20 cellular contexts compared by ENCODE assay signal in the genomic region with DNA sequence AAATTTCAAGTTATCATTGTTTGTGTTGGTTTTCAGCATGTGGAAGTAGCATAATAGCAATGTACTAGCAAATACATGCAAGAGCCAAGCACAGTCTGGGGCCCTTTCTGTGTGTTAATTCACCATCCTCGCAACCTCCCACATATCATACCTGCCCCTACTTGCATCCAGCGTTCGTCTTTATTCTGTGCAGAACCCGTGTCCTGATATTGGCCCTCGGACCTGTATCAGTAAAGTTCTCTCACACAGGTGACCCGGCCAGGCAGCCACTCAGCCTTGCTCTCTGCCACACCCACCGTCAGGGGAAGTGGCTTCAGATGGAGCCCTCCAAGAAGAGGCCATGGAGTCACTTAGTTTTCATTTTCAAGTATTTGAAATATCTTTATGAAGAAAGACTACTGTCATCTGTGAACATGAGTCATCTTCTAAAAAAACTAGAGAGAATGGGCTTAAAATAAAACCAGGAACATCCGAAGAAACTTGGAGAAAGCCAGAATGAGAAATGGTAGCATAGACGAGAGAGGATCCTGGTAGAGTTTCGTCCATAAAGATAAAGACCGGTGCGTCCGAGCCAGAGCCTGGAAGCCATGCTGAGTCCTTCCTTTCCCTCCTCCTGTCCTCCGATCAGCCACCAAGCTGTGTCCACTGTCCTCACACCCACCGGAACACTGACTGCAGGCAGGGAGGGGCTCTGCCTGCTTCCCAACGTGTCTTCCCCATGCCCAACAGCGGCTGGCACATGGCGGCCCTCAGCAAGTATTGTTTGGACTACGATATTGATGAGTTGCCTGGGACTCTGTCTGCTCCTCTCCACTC. TPM values are rescaled to one million over a fixed set of nuclear protein-coding genes. Genes with fewer than 3 reads are reported as not detected.
DNase-seq lines count a peak whose midpoint lies in the region; ATAC-seq, FAIRE-seq and TF ChIP-seq lines count a peak whose summit lies in the region.
"Had no signal": no experiment of that assay in that cellular context is flagged by ENCODE, and none has a peak within 500 bp of the region (broad histone marks: within the 10 kb centered on the region; RNA-seq: fewer than 3 reads in every experiment).

No MANE protein-coding gene starts in this region.

- TF ChIP-seq CTCF in natural killer cell (IDR thresholded peaks at IDR 0.05) (no peak), bronchial epithelial cell (IDR thresholded peaks at IDR 0.05; ENCODE audit: insufficient read depth, low read length, severe bottlenecking) (no peak)

- CTCF ChIA-PET in activated naive CD4-positive, alpha-beta T cell treated with anti-CD3 and anti-CD28 coated beads for 36 hours (lab: Charles Lee), result no interaction called here

- H3K36me3 Mint-ChIP-seq in natural killer cell treated with Interleukin-12 subunit alpha and Interleukin-12 subunit beta and Interleukin-15 and Interleukin-18, amount 100 ng/mL, for 72 hours, result no peaks in the 10 kb centered on the region
- H3K36me3 Mint-ChIP-seq in natural killer cell, result no peaks in the 10 kb centered on the region
- H3K36me3 Mint-ChIP-seq in activated naive CD4-positive, alpha-beta T cell treated with anti-CD3 and anti-CD28 coated beads for 36 hours (ENCODE audit: low read depth), result peaks cover 4% of the 10 kb centered on the region

- no peak overlapping the region for H3K27ac Mint-ChIP-seq in natural killer cell treated with Interleukin-12 subunit alpha and Interleukin-12 subunit beta and Interleukin-15 and Interleukin-18, amount 100 ng/mL, for 72 hours
- no peak overlapping the region for H3K27ac Mint-ChIP-seq in natural killer cell
- no peak overlapping the region for H3K27ac Mint-ChIP-seq in activated naive CD4-positive, alpha-beta T cell treated with anti-CD3 and anti-CD28 coated beads for 36 hours
- H3K27ac Mint-ChIP-seq: CD8-positive, alpha-beta T cell had no signal

- ATAC-seq in natural killer cell treated with Interleukin-12 subunit alpha and Interleukin-12 subunit beta and Interleukin-15 and Interleukin-18, amount 100 ng/mL, for 72 hours, result no peak
- ATAC-seq in natural killer cell (no peak), GM18873 (IDR thresholded peaks at IDR 0.05; ENCODE audit: low FRiP score, unreplicated experiment) (no peak)
- ATAC-seq: CD8-positive, alpha-beta T cell; Panc1 had no signal

- peak; percentile 40 for DNase-seq in natural killer cell treated with Interleukin-12 subunit alpha and Interleukin-12 subunit beta and Interleukin-15 and Interleukin-18, amount 100 ng/mL, for 72 hours (ENCODE audit: low spot score)
- DNase-seq in natural killer cell (no peak), bronchial epithelial cell (ENCODE audit: low read depth) (no peak), middle frontal gyrus (ENCODE audit: extremely low spot score, low spot score) (peak; percentile 11), NCI-H748 treated with DMSO at 0.1 percent for 48 hours (lab: John Stamatoyannopoulos, UW) (no peak), NCI-H1092 treated with DMSO at 0.1 percent for 48 hours (lab: John Stamatoyannopoulos, UW) (no peak)
- DNase-seq in activated naive CD4-positive, alpha-beta T cell treated with anti-CD3 and anti-CD28 coated beads for 36 hours, result no peak
- DNase-seq: Calu3; CD8-positive, alpha-beta T cell; KG1; NCI-H1048; NCI-H1436 treated with DMSO at 0.1 percent for 48 hours; NCI-H2029 treated with DMSO at 0.1 percent for 48 hours; NCI-H2171; NCI-H526 treated with DMSO at 0.1 percent for 48 hours had no signal

- H3K27me3 Mint-ChIP-seq in natural killer cell treated with Interleukin-12 subunit alpha and Interleukin-12 subunit beta and Interleukin-15 and Interleukin-18, amount 100 ng/mL, for 72 hours, result peaks cover 7 to 25% of the 10 kb centered on the region in 2 donors
- H3K27me3 Mint-ChIP-seq in natural killer cell (ENCODE audit: low read depth in 2 of 2), result peaks cover 0 to 13% of the 10 kb centered on the region in 2 donors
- H3K27me3 Mint-ChIP-seq in activated naive CD4-positive, alpha-beta T cell treated with anti-CD3 and anti-CD28 coated beads for 36 hours (ENCODE audit: low read depth), result no peaks in the 10 kb centered on the region

- intact Hi-C loops in natural killer cell (cut with micrococcal nuclease), result no loop called here
- intact Hi-C loops in activated naive CD4-positive, alpha-beta T cell treated with anti-CD3 and anti-CD28 coated beads for 36 hours (cut with micrococcal nuclease), result loop anchor here (5.0 to 10.0 kb wide), 2 partner anchors 73 to 130 kb away; no protein-coding TSS in a partner anchor

- H3K4me3 ChIP-seq in bronchial epithelial cell (ENCODE audit: low read depth, low read length), result no peak overlapping the region
- H3K4me3 ChIP-seq: BLaER1 treated with 17β-estradiol and CSF1 and Interleukin-3, amounts not matched to agents 10 nM and 100 nM had no signal

- peaks cover 3 to 9% of the 10 kb centered on the region in 2 donors for H3K4me1 Mint-ChIP-seq in natural killer cell treated with Interleukin-12 subunit alpha and Interleukin-12 subunit beta and Interleukin-15 and Interleukin-18, amount 100 ng/mL, for 72 hours (ENCODE audit: low read depth in 2 of 2)
- peaks cover 0 to 4% of the 10 kb centered on the region in 2 donors for H3K4me1 Mint-ChIP-seq in natural killer cell
- peaks cover 28% of the 10 kb centered on the region for H3K4me1 Mint-ChIP-seq in activated naive CD4-positive, alpha-beta T cell treated with anti-CD3 and anti-CD28 coated beads for 36 hours (ENCODE audit: low read depth)

- no peak overlapping the region for H3K4me3 Mint-ChIP-seq in natural killer cell treated with Interleukin-12 subunit alpha and Interleukin-12 subunit beta and Interleukin-15 and Interleukin-18, amount 100 ng/mL, for 72 hours
- no peak overlapping the region for H3K4me3 Mint-ChIP-seq in natural killer cell
- no peak overlapping the region for H3K4me3 Mint-ChIP-seq in activated naive CD4-positive, alpha-beta T cell treated with anti-CD3 and anti-CD28 coated beads for 36 hours
- H3K4me3 Mint-ChIP-seq: CD8-positive, alpha-beta T cell had no signal

- FAIRE-seq in bronchial epithelial cell (lab: Jason Lieb, UNC), result peak; percentile 68
- FAIRE-seq: GM12891, H1 had no signal

- H3K9me3 Mint-ChIP-seq in natural killer cell treated with Interleukin-12 subunit alpha and Interleukin-12 subunit beta and Interleukin-15 and Interleukin-18, amount 100 ng/mL, for 72 hours, result no peaks in the 10 kb centered on the region
- H3K9me3 Mint-ChIP-seq in natural killer cell, result no peaks in the 10 kb centered on the region
- H3K9me3 Mint-ChIP-seq in activated naive CD4-positive, alpha-beta T cell treated with anti-CD3 and anti-CD28 coated beads for 36 hours, result no peaks in the 10 kb centered on the region
- H3K9me3 Mint-ChIP-seq: CD8-positive, alpha-beta T cell had no signal

- H3K36me3 ChIP-seq in bronchial epithelial cell (ENCODE audit: control insufficient read depth, insufficient read depth, low read length), result peaks cover 1% of the 10 kb centered on the region
- H3K36me3 ChIP-seq: BLaER1 treated with 17β-estradiol and CSF1 and Interleukin-3, amounts not matched to agents 10 nM and 100 nM had no signal

- no peaks in the 10 kb centered on the region for H3K27me3 ChIP-seq in bronchial epithelial cell (ENCODE audit: control insufficient read depth, insufficient read depth, low read length)
- H3K27me3 ChIP-seq: BLaER1 treated with 17β-estradiol and CSF1 and Interleukin-3, amounts not matched to agents 10 nM and 100 nM had no signal

RNA-seq across cellular contexts. Expression of a gene that starts 57.3 kb away (rescaled TPM):
- 1,000 to 10,000 TPM in 1 of 2 donors, 100 to 1,000 TPM in 1; 623 to 1,027 TPM for total RNA-seq in natural killer cell treated with Interleukin-12 subunit alpha and Interleukin-12 subunit beta and Interleukin-15 and Interleukin-18, amount 100 ng/mL, for 72 hours
- 100 to 1,000 TPM; 797 to 996 (median 940) TPM for total RNA-seq in natural killer cell
- total RNA-seq in bronchial epithelial cell, result 1,721 and 2,143 TPM in 2 replicates
- total RNA-seq in activated naive CD4-positive, alpha-beta T cell treated with anti-CD3 and anti-CD28 coated beads for 36 hours, result 1,000 to 10,000 TPM; 2,225 to 2,255 TPM

Comparison
In these comparisons a context has a peak if more than half of its experiments do, and no peak if none do; other contexts are left out.
1. DNase-seq: peak in natural killer cell treated with Interleukin-12 subunit alpha and Interleukin-12 subunit beta and Interleukin-15 and Interleukin-18, amount 100 ng/mL, for 72 hours (single experiment) and middle frontal gyrus (single experiment); none in natural killer cell (single experiment), bronchial epithelial cell (single experiment), activated naive CD4-positive, alpha-beta T cell treated with anti-CD3 and anti-CD28 coated beads for 36 hours (single experiment), NCI-H748 treated with DMSO at 0.1 percent for 48 hours (single experiment) and NCI-H1092 treated with DMSO at 0.1 percent for 48 hours (single experiment).